ENCODE assay signal across 23 cellular contexts in genomic region chr6:28410767-28411166, GRCh38.
"Had no signal": no experiment of that assay in that cellular context is flagged by ENCODE, and none has a peak within 500 bp of the region (broad histone marks: within the 10 kb centered on the region; RNA-seq: fewer than 3 reads in every experiment).

No MANE protein-coding gene starts in this region.

- ATAC-seq: stimulated activated effector memory CD8-positive, alpha-beta T cell treated with anti-CD3 and anti-CD28 coated beads, Interleukin-12 subunit alpha, Interleukin-12 subunit beta, amount 100 ng/mL, for 72 hours; stimulated activated memory B cell treated with anti-CD40 and anti-IgM and Interleukin-4, amounts not matched to agents 10 μg/mL and 1 μg/mL and 100 μg/mL, for 72 hours; stimulated activated naive B cell treated with anti-CD40 and anti-IgM and Interleukin-4, amounts not matched to agents 10 μg/mL and 1 μg/mL and 100 μg/mL, for 72 hours; stimulated activated naive CD8-positive, alpha-beta T cell treated with anti-CD3 and anti-CD28 coated beads, Interleukin-15, amount 100 ng/mL, for 72 hours; stimulated activated naive CD8-positive, alpha-beta T cell treated with anti-CD3 and anti-CD28 coated beads, Interleukin-15, Interleukin-2, amounts not matched to agents 100 U/mL and 50 U/mL, for 24 hours; upper lobe of right lung had no signal

- DNase-seq: stimulated activated CD4-positive, alpha-beta T cell treated with anti-CD3 and anti-CD28 coated beads, Interleukin-2, amount 100 ng/mL, for 48 hours; stimulated activated CD4-positive, alpha-beta T cell treated with anti-CD3 and anti-CD28 coated beads, Interleukin-4, amount 100 ng/mL, for 1 hour; stimulated activated CD4-positive, alpha-beta T cell treated with anti-CD3 and anti-CD28 coated beads, Interleukin-4, amount 100 ng/mL, for 24 hours; stimulated activated CD4-positive, alpha-beta T cell treated with anti-CD3 and anti-CD28 coated beads, Interleukin-4, amount 100 ng/mL, for 4 hours; stimulated activated CD8-positive, alpha-beta memory T cell treated with anti-CD3 and anti-CD28 coated beads, Interleukin-4, amount 100 ng/mL, for 48 hours; stimulated activated naive B cell treated with anti-CD40 and anti-IgM and Interleukin-4, amounts not matched to agents 10 μg/mL and 1 μg/mL and 100 μg/mL, for 72 hours; stimulated activated naive CD4-positive, alpha-beta T cell; stimulated activated naive CD4-positive, alpha-beta T cell treated with Interleukin-2 at 50 U/mL for 16 hours; stimulated activated naive CD8-positive, alpha-beta T cell treated with anti-CD3 and anti-CD28 coated beads, Interleukin-15, amount 100 ng/mL, for 72 hours; stimulated activated naive CD8-positive, alpha-beta T cell treated with anti-CD3 and anti-CD28 coated beads, Interleukin-15, Interleukin-2, amounts not matched to agents 100 U/mL and 50 U/mL, for 24 hours; stomach; substantia nigra; testis; thyroid gland; tibial artery; transverse colon; trophoblast cell; upper lobe of left lung; upper lobe of right lung; uterus had no signal

- FAIRE-seq: urothelium cell line had no signal
